In the genomic region with DNA sequence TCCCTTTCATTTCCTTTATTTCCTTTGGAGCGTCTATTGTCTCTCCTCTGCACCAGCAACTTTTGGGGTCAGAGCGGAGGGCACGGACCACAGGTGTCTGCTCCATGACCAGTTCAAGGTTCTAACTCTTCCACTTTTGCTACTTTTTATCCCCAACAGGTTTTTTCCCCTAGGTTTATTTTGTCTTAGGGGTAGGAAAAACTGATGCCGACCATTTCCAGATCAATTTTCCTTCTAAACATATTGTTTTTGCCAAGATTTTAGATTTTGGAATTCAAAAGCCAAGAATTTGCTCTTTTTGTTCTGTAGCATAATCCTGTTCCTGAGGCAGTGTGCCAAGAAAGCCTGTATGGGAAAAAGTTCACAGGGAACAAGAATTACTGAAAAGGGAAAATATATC, we compare ENCODE assay signal across 24 cellular contexts.
"Had no signal": no experiment of that assay in that cellular context is flagged by ENCODE, and none has a peak within 500 bp of the region (broad histone marks: within the 10 kb centered on the region; RNA-seq: fewer than 3 reads in every experiment).

No MANE protein-coding gene starts in this region.

- H3K27me3 ChIP-seq: neural progenitor cell, neutrophil, pancreas, right lobe of liver, sigmoid colon, stomach, thyroid gland, tibial nerve, upper lobe of left lung, vagina had no signal

- H3K9ac ChIP-seq: neural progenitor cell had no signal

- H3K4me3 ChIP-seq: neural progenitor cell, pancreas, prostate gland, right lobe of liver, sigmoid colon, stomach, thoracic aorta, thyroid gland, tibial nerve, upper lobe of left lung, vagina had no signal

- H3K4me2 ChIP-seq: neural progenitor cell had no signal

- DNase-seq: naive thymus-derived CD8-positive, alpha-beta T cell; nucleus accumbens; pancreas; retina; right cardiac atrium; right lobe of liver; sigmoid colon; small intestine; stimulated activated CD4-positive, alpha-beta T cell treated with anti-CD3 and anti-CD28 coated beads, Interleukin-15, amount 100 ng/mL, for 24 hours; stimulated activated CD4-positive, alpha-beta T cell treated with anti-CD3 and anti-CD28 coated beads, Interleukin-2, amount 100 ng/mL, for 24 hours; stimulated activated CD4-positive, alpha-beta T cell treated with anti-CD3 and anti-CD28 coated beads, Interleukin-2, amount 100 ng/mL, for 48 hours; stimulated activated CD4-positive, alpha-beta T cell treated with anti-CD3 and anti-CD28 coated beads, Interleukin-4, amount 100 ng/mL, for 24 hours; stimulated activated naive B cell treated with anti-CD40 and anti-IgM and Interleukin-4, amounts not matched to agents 10 μg/mL and 1 μg/mL and 100 μg/mL, for 72 hours; stimulated activated naive CD4-positive, alpha-beta T cell treated with Interleukin-2 at 50 U/mL for 16 hours; stomach; trophoblast cell; upper lobe of left lung had no signal

- H3K36me3 ChIP-seq: neural progenitor cell, neutrophil, pancreas, prostate gland, right lobe of liver, sigmoid colon, stomach, thoracic aorta, thyroid gland, upper lobe of left lung, vagina had no signal

- H3K9me3 ChIP-seq: neutrophil, pancreas, prostate gland, right lobe of liver, sigmoid colon, thoracic aorta, thyroid gland, tibial nerve, upper lobe of left lung, vagina had no signal

- H3K27ac ChIP-seq: neural progenitor cell, neutrophil, pancreas, prostate gland, right lobe of liver, sigmoid colon, stomach, thoracic aorta, thyroid gland, tibial nerve, upper lobe of left lung, vagina had no signal

- H2AFZ ChIP-seq: neural progenitor cell had no signal

- H3K4me1 ChIP-seq: pancreas, right lobe of liver, thyroid gland, upper lobe of left lung had no signal
